9 cellular contexts compared by ENCODE assay signal in the genomic region with DNA sequence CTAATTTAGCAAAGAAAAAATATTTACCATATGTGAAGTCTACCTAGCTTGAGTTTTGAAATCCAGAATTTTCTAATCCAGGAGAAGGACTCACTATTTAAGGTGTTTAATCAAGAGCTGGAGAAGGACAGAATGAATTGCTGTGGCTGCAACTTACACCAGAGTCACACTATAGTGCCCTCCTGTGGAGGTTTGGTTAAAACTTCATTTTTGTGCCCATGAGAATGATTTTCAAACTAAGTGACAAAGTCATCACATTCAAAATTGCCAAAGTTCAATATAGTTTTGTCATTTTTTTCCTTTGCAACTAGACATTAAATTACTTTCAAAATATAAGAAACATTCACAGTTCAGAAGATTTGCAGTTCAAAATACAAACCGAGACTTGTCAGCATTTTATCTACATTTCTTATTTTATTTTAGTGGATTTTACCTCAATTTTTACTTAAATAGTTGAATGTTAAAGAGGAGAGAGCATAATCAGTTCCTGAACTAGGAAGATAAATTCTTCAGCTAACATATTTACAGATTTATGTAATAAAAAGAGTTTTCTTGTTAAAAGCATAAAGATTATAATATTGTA.
DNase-seq lines count a peak whose midpoint lies in the region; ATAC-seq and TF ChIP-seq lines count a peak whose summit lies in the region.
"Had no signal": no experiment of that assay in that cellular context is flagged by ENCODE, and none has a peak within 500 bp of the region (broad histone marks: within the 10 kb centered on the region; RNA-seq: fewer than 3 reads in every experiment).

No MANE protein-coding gene starts in this region.

- H3K4me3 ChIP-seq in MM.1S (ENCODE audit: low read length) (no peak overlapping the region), WI38 (ENCODE audit: low read depth, low read length) (no peak overlapping the region), hepatocyte (no peak overlapping the region)

- H3K9me2 ChIP-seq in MM.1S (replicated peaks; ENCODE audit: insufficient read depth, low read length) = no peaks in the 10 kb centered on the region
- H3K9me2 ChIP-seq in hepatocyte (replicated peaks; ENCODE audit: insufficient read depth) = no peaks in the 10 kb centered on the region

- no peaks in the 10 kb centered on the region for H3K79me2 ChIP-seq in MM.1S (ENCODE audit: low read length)
- H3K79me2 ChIP-seq in hepatocyte = no peaks in the 10 kb centered on the region

- H3K36me3 ChIP-seq in MM.1S (replicated peaks; ENCODE audit: insufficient read depth, low read length) (no peaks in the 10 kb centered on the region), hepatocyte (replicated peaks; ENCODE audit: insufficient read depth, low read depth) (no peaks in the 10 kb centered on the region)

- ATAC-seq in sciatic nerve = no peak
- ATAC-seq: effector memory CD8-positive, alpha-beta T cell had no signal

- DNase-seq in Daoy (ENCODE audit: low read depth) (peak; percentile 31), MM.1S (peak; percentile 58), hepatocyte (ENCODE audit: low spot score) (peak; percentile 71), superior temporal gyrus (ENCODE audit: extremely low spot score) (peak; percentile 88), sciatic nerve (ENCODE audit: low spot score) (no peak), NCI-H187 treated with DMSO at 0.1 percent for 48 hours (lab: John Stamatoyannopoulos, UW) (no peak)

- peak; percentile 89 for TF ChIP-seq CTCF in 22Rv1 (IDR thresholded peaks at IDR 0.05)
- TF ChIP-seq CTCF in MM.1S (IDR thresholded peaks at IDR 0.05; ENCODE audit: low read length) = peak; percentile 65
- TF ChIP-seq CTCF in WI38 (IDR thresholded peaks at IDR 0.05; ENCODE audit: low read depth, low read length) = peak; percentile 12; the same call in 1 of the 2 replicates
- TF ChIP-seq CTCF in hepatocyte (IDR thresholded peaks at IDR 0.05; ENCODE audit: poor library complexity) = peak; percentile 72

- no peaks in the 10 kb centered on the region for H3F3A ChIP-seq in MM.1S (ENCODE audit: insufficient read depth, low read length)

- H3K27ac ChIP-seq in 22Rv1 (peak overlapping the region; percentile 27; the same call in 1 of the 2 replicates), MM.1S (ENCODE audit: low read length) (no peak overlapping the region), hepatocyte (no peak overlapping the region)

- H3K9me3 ChIP-seq in MM.1S (replicated peaks; ENCODE audit: insufficient read depth, low read length) = no peaks in the 10 kb centered on the region
- H3K9me3 ChIP-seq in hepatocyte (ENCODE audit: low read depth) = no peaks in the 10 kb centered on the region

- intact Hi-C loops in sciatic nerve (cut with DNase I) = no loop called here

- H3K9ac ChIP-seq in MM.1S (ENCODE audit: low read length) = no peak overlapping the region

- 83% methylated on average over 1 of the region's 1 CpG for WGBS in hepatocyte (ENCODE audit: low lambda C conversion rate, missing lambda C conversion rate)

- H4K20me1 ChIP-seq in MM.1S (ENCODE audit: insufficient read depth, low read length) (no peaks in the 10 kb centered on the region), hepatocyte (ENCODE audit: insufficient read depth, poor library complexity, severe bottlenecking) (no peaks in the 10 kb centered on the region)

- H3K4me2 ChIP-seq in MM.1S (ENCODE audit: low read depth, low read length) = no peak overlapping the region
- H3K4me2 ChIP-seq in hepatocyte = no peak overlapping the region

- H2AFZ ChIP-seq in MM.1S (ENCODE audit: low read length) = no peak overlapping the region
- no peak overlapping the region for H2AFZ ChIP-seq in hepatocyte

- H3K27me3 ChIP-seq in MM.1S (replicated peaks; ENCODE audit: insufficient read depth, low read length) (no peaks in the 10 kb centered on the region), hepatocyte (no peaks in the 10 kb centered on the region)

- H3K4me1 ChIP-seq in MM.1S (ENCODE audit: low read length) (no peaks in the 10 kb centered on the region), hepatocyte (ENCODE audit: insufficient read depth) (peaks cover 3% of the 10 kb centered on the region)

Comparison
In these comparisons a context has a peak if more than half of its experiments do, and no peak if none do; other contexts are left out.
1. CTCF ChIP-seq: peak in every context shown above with its lines; median percentile 89 in 22Rv1; 72 in hepatocyte; 65 in MM.1S; 12 in WI38.
2. DNase-seq: peak in Daoy (single experiment), MM.1S (single experiment), hepatocyte (single experiment) and superior temporal gyrus (single experiment); none in sciatic nerve (single experiment) and NCI-H187 treated with DMSO at 0.1 percent for 48 hours (single experiment).